Comparison of ENCODE assay signal across 24 cellular contexts in the genomic region with DNA sequence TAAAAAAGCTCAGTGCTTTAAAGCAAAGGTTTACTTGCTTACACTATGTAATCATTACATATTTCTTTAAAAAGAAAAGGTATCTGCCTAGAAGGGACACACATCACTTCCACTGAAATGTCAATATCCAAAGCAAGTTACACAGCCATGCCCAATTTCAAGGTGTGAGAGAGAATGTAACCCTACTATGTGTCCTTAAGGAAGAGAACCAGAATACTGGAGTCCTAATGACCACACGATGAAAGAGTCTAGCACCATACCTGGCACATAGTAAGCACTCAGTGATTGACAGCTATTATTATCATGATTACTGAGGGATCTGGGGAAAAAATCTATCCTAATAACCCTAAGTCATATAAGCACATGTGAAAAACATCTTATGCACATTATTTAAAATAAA.
"Had no signal": no experiment of that assay in that cellular context is flagged by ENCODE, and none has a peak within 500 bp of the region (broad histone marks: within the 10 kb centered on the region; RNA-seq: fewer than 3 reads in every experiment).

No MANE protein-coding gene starts in this region.

- FAIRE-seq: colon, islet of Langerhans, keratinocyte had no signal

- H3K9me3 ChIP-seq: esophagus squamous epithelium, gastrocnemius medialis, left lung, lower lobe of right lung, mucosa of descending colon had no signal

- DNase-seq: dorsolateral prefrontal cortex; effector CD4-positive, alpha-beta T cell; effector memory CD4-positive, alpha-beta T cell; erythroblast; esophagus squamous epithelium; foreskin fibroblast; gastrocnemius medialis; glutamatergic neuron; head of caudate nucleus; heart right ventricle; hippocampal formation; left cardiac atrium; left lung; left ventricle myocardium superior; lower lobe of right lung; mesenchymal stem cell; mucosa of descending colon had no signal

- H3K36me3 ChIP-seq: esophagus squamous epithelium, gastrocnemius medialis, heart right ventricle, left lung, lower lobe of right lung had no signal

- H3K4me3 ChIP-seq: coronary artery, dorsolateral prefrontal cortex, esophagus squamous epithelium, gastrocnemius medialis, heart right ventricle, left lung, lower lobe of right lung, mucosa of descending colon had no signal

- ATAC-seq: esophagus mucosa, gastrocnemius medialis, heart right ventricle, left cardiac atrium, left lung, left ventricle myocardium superior, lower lobe of right lung, mucosa of descending colon had no signal

- H3K4me3 Mint-ChIP-seq: mesothelial cell of epicardium had no signal

- H3K27ac ChIP-seq: coronary artery, dorsolateral prefrontal cortex, epithelial cell of prostate, esophagus squamous epithelium, gastrocnemius medialis, heart right ventricle, left lung, lower lobe of right lung had no signal

- H3K27me3 ChIP-seq: dorsolateral prefrontal cortex, esophagus squamous epithelium, gastrocnemius medialis, heart right ventricle, left lung had no signal

- H3K9me3 Mint-ChIP-seq: mesothelial cell of epicardium had no signal
